14 cellular contexts compared by ENCODE assay signal in genomic region chr6:85685713-85686112, GRCh38. TPM values are rescaled to one million over a fixed set of nuclear protein-coding genes. Genes with fewer than 3 reads are reported as not detected.
A peak's percentile ranks its signal among the peaks of the same experiment; 100 is the strongest.
DNase-seq lines count a peak whose midpoint lies in the region; ATAC-seq, FAIRE-seq and TF ChIP-seq lines count a peak whose summit lies in the region.
"Had no signal": no experiment of that assay in that cellular context is flagged by ENCODE, and none has a peak within 500 bp of the region (broad histone marks: within the 10 kb centered on the region; RNA-seq: fewer than 3 reads in every experiment).

No MANE protein-coding gene starts in this region.

- in situ Hi-C loops in HepG2 (cut with HindIII; ENCODE audit: extremely low pct_ligation_motif_present, low pct_unique_long_range_greater_than_20kb): no loop called here

- no peaks in the 10 kb centered on the region for H3K79me2 ChIP-seq in HepG2 (ENCODE audit: insufficient read depth, low read length)

- H3K4me1 Mint-ChIP-seq in HFFc6 (ENCODE audit: low read depth): no peaks in the 10 kb centered on the region

- H3K4me3 ChIP-seq in GM06990 (replicated peaks; ENCODE audit: low read depth, low read length) (peak overlapping the region; percentile 16; the same call in 1 of the 2 replicates), HepG2 (replicated peaks in 1 of 3; ENCODE audit: insufficient read depth in 1 of 3, low read depth in 2 of 3, low read length in 3 of 3) (no peak overlapping the region), left ventricle myocardium inferior (no peak overlapping the region)
- H3K4me3 ChIP-seq: colonic mucosa had no signal

- H3K27me3 ChIP-seq in GM06990 (replicated peaks; ENCODE audit: control insufficient read depth, insufficient read depth, low read length) (no peaks in the 10 kb centered on the region), HepG2 (ENCODE audit: control insufficient read depth in 1 of 2, insufficient read depth in 2 of 2, low read length in 2 of 2) (no peaks in the 10 kb centered on the region), left ventricle myocardium inferior (ENCODE audit: low read depth) (no peaks in the 10 kb centered on the region)
- H3K27me3 ChIP-seq: colonic mucosa, foreskin keratinocyte, neutrophil had no signal

- H2AFZ ChIP-seq in HepG2 (ENCODE audit: low read length): no peak overlapping the region

- no peaks in the 10 kb centered on the region for H3K4me1 ChIP-seq in HepG2 (ENCODE audit: insufficient read depth, low read length)
- H3K4me1 ChIP-seq in left ventricle myocardium inferior: no peaks in the 10 kb centered on the region
- H3K4me1 ChIP-seq: colonic mucosa, foreskin keratinocyte had no signal

- CTCF ChIA-PET in HepG2 (lab: Yijun Ruan, JAX; ENCODE audit: low intra/inter-chr PET ratio, low total read pairs): no interaction called here

- H3K27me3 Mint-ChIP-seq in HFFc6 (ENCODE audit: insufficient read depth): peaks cover 4% of the 10 kb centered on the region; the same call in 1 of the 2 replicates

- ATAC-seq in GM18907 (IDR thresholded peaks at IDR 0.05; ENCODE audit: unreplicated experiment) (peak; percentile 89), GM21717 (IDR thresholded peaks at IDR 0.05; ENCODE audit: unreplicated experiment) (peak; percentile 94), HG03135 (IDR thresholded peaks at IDR 0.05; ENCODE audit: unreplicated experiment) (peak; percentile 75), HepG2 (no peak)
- ATAC-seq: foreskin keratinocyte, Right ventricle myocardium inferior had no signal

- no peak for FAIRE-seq in HepG2 (lab: Jason Lieb, UNC)

- H3K36me3 ChIP-seq in GM06990 (ENCODE audit: control insufficient read depth, insufficient read depth, low read length): no peaks in the 10 kb centered on the region
- H3K36me3 ChIP-seq in HepG2 (replicated peaks in 1 of 2; ENCODE audit: control insufficient read depth in 1 of 2, insufficient read depth in 2 of 2, low read length in 2 of 2): no peaks in the 10 kb centered on the region
- H3K36me3 ChIP-seq in left ventricle myocardium inferior: no peaks in the 10 kb centered on the region
- H3K36me3 ChIP-seq: colonic mucosa, neutrophil, WERI-Rb-1 had no signal

- H3K27ac ChIP-seq in HepG2 (ENCODE audit: extremely low read length, insufficient read depth, low read length) (no peak overlapping the region), left ventricle myocardium inferior (replicated peaks) (no peak overlapping the region)
- H3K27ac ChIP-seq: colonic mucosa, foreskin keratinocyte, neutrophil, WERI-Rb-1 had no signal

- H3K9ac ChIP-seq in HepG2 (ENCODE audit: insufficient read depth, low read depth, low read length): no peak overlapping the region

- POLR2A ChIA-PET in HepG2 (lab: Yijun Ruan, JAX): no interaction called here

- H3K27ac Mint-ChIP-seq in HFFc6: no peak overlapping the region

- peaks cover 4% of the 10 kb centered on the region; the same call in 1 of the 2 replicates for H3K36me3 Mint-ChIP-seq in HFFc6 (ENCODE audit: low read depth)

- no peak for TF ChIP-seq EP300 in HepG2 (IDR thresholded peaks at IDR 0.05; ENCODE audit: low read depth in 2 of 2, low read length in 2 of 2)
- no peak for TF ChIP-seq EP300 in HepG2 (CRISPR knock-in tag; IDR thresholded peaks at IDR 0.05; ENCODE audit: borderline replicate concordance)

- no TSS peak for BruUV-seq in HepG2 (replicated peaks; lab: Mats Ljungman, UMichigan)

- TF ChIP-seq CTCF in GM06990 (IDR thresholded peaks at IDR 0.05; ENCODE audit: insufficient read depth, low read length, poor library complexity, severe bottlenecking): no peak
- TF ChIP-seq CTCF in HepG2 (CRISPR knock-in tag; IDR thresholded peaks at IDR 0.05): no peak
- no peak for TF ChIP-seq CTCF in left ventricle myocardium inferior (IDR thresholded peaks at IDR 0.05; ENCODE audit: borderline replicate concordance)
- no peak for TF ChIP-seq CTCF in HFFc6 (IDR thresholded peaks at IDR 0.05)

- TF ChIP-seq POLR2A in HepG2 (IDR thresholded peaks at IDR 0.05; ENCODE audit: insufficient read depth in 1 of 2, low read depth in 2 of 2, low read length in 2 of 2): no peak

- no peak overlapping the region for H3K4me3 Mint-ChIP-seq in HFFc6

- H3K9me3 ChIP-seq in HepG2 (ENCODE audit: low read length) (no peaks in the 10 kb centered on the region), left ventricle myocardium inferior (replicated peaks) (no peaks in the 10 kb centered on the region)
- H3K9me3 ChIP-seq: colonic mucosa, neutrophil had no signal

- no peak overlapping the region for H3K4me2 ChIP-seq in HepG2 (ENCODE audit: low read depth, low read length)

- DNase-seq in GM06990 (ENCODE audit: extremely low read depth, insufficient read length): no peak
- no peak for DNase-seq in posterior vena cava (ENCODE audit: low spot score)
- no peak for DNase-seq in HepG2 (ENCODE audit: low spot score)
- DNase-seq in left ventricle myocardium inferior: no peak
- DNase-seq in HFFc6: no peak
- DNase-seq: colonic mucosa, foreskin keratinocyte, NCI-H2081, WERI-Rb-1 had no signal

- no peak for TF ChIP-seq RAD21 in HepG2 (CRISPR knock-in tag; IDR thresholded peaks at IDR 0.05)

- 87% methylated on average over 4 of the region's 4 CpGs for WGBS in HepG2 (ENCODE audit: low lambda C conversion rate)

- intact Hi-C loops in posterior vena cava (cut with DNase I) (no loop called here), HepG2 (cut with micrococcal nuclease; ENCODE audit: unreplicated experiment) (no loop called here), left ventricle myocardium inferior (cut with micrococcal nuclease) (no loop called here)

- H3K9me3 Mint-ChIP-seq in HFFc6: no peaks in the 10 kb centered on the region

- H4K20me1 ChIP-seq in HepG2 (ENCODE audit: insufficient read depth, low read length): no peaks in the 10 kb centered on the region

TF ChIP-seq in HepG2, 621 proteins besides CTCF, POLR2A, EP300 and RAD21 (continues in another document):
- TF ChIP-seq ZNF329 (CRISPR knock-in tag; IDR thresholded peaks at IDR 0.05; ENCODE audit: low read depth): no peak
- no peak for TF ChIP-seq RFX5 (IDR thresholded peaks at IDR 0.05; ENCODE audit: low read depth, low read length)
- no peak for TF ChIP-seq ATF2 (CRISPR knock-in tag; IDR thresholded peaks at IDR 0.05)
- no peak for TF ChIP-seq SMARCE1 (IDR thresholded peaks at IDR 0.05; ENCODE audit: borderline replicate concordance)
- no peak for TF ChIP-seq ZNF841 (CRISPR knock-in tag; IDR thresholded peaks at IDR 0.05; ENCODE audit: borderline replicate concordance)
- no peak for TF ChIP-seq FOXO4 (CRISPR knock-in tag; conservative IDR thresholded peaks at IDR 0.05)
- no peak for TF ChIP-seq REPIN1 (CRISPR knock-in tag; IDR thresholded peaks at IDR 0.05; ENCODE audit: borderline replicate concordance, low read depth)
- TF ChIP-seq ZC3H4 (CRISPR knock-in tag; IDR thresholded peaks at IDR 0.05; ENCODE audit: borderline replicate concordance): no peak
- TF ChIP-seq SPEN (CRISPR knock-in tag; IDR thresholded peaks at IDR 0.05; ENCODE audit: low read depth): no peak
- TF ChIP-seq ARHGAP35 (CRISPR knock-in tag; IDR thresholded peaks at IDR 0.05; ENCODE audit: borderline replicate concordance): no peak

RNA-seq across cellular contexts. Expression of gene SYNCRIP, which starts 43.0 kb away (rescaled TPM):
- total RNA-seq in posterior vena cava (100 to 1,000 TPM; 113 to 147 TPM), HepG2 (2016; rRNA removed; fragmentation: Illumina TruSeq; extraction: Trizol) (112 and 183 TPM in 2 replicates), left ventricle myocardium inferior (61.2 TPM)
- 11.4 and 13.0 TPM in 2 replicates for total RNA-seq in HepG2 (2016; cell fraction: cytosol; rRNA removed; fragmentation: Illumina TruSeq; extraction: Trizol; ENCODE audit: low read depth)
- total RNA-seq in HepG2 (2016; cell fraction: insoluble cytoplasmic fraction; rRNA removed; fragmentation: Illumina TruSeq; extraction: Trizol): 101 and 177 TPM in 2 replicates
- total RNA-seq in HepG2 (2016; cell fraction: membrane; rRNA removed; fragmentation: Illumina TruSeq; extraction: Trizol): 28.5 and 32.6 TPM in 2 replicates
- 112 TPM in 2 replicates for total RNA-seq in HepG2 (2016; cell fraction: nucleus; rRNA removed; fragmentation: Illumina TruSeq; extraction: Trizol)
- polyA plus RNA-seq in HepG2 (2011; rRNA removed): 6.8 and 8.1 TPM in 2 replicates
- polyA plus RNA-seq in HepG2 (2011; cell fraction: cytosol; rRNA removed): 3.2 and 5.2 TPM in 2 replicates
- 6.9 and 7.9 TPM in 2 replicates for polyA plus RNA-seq in HepG2 (2011; cell fraction: nucleus; rRNA removed)
- 41.5 and 63.8 TPM in 2 replicates for polyA plus RNA-seq in HepG2 (2012)
- 5.1 and 5.8 TPM in 2 replicates for polyA plus RNA-seq in HepG2 (2016; cell fraction: cytosol; fragmentation: Illumina TruSeq; extraction: Trizol; ENCODE audit: low read depth)
- polyA plus RNA-seq in HepG2 (2016; cell fraction: insoluble cytoplasmic fraction; fragmentation: Illumina TruSeq; extraction: Trizol; ENCODE audit: low read depth): 185 and 186 TPM in 2 replicates
- polyA plus RNA-seq in HepG2 (2016; cell fraction: membrane; fragmentation: Illumina TruSeq; extraction: Trizol; ENCODE audit: low read depth): 12.7 and 15.0 TPM in 2 replicates
- 74.1 and 83.2 TPM in 2 replicates for polyA plus RNA-seq in HepG2 (2016; cell fraction: nucleus; fragmentation: Illumina TruSeq; extraction: Trizol; ENCODE audit: insufficient read depth, low read depth)
- polyA minus RNA-seq in HepG2 (2011; rRNA and poly(A)+ RNA removed; ENCODE audit: low replicate concordance): 7.5 and 23.4 TPM in 2 replicates
- 13.1 and 17.5 TPM in 2 replicates for polyA minus RNA-seq in HepG2 (2011; cell fraction: cytosol; rRNA and poly(A)+ RNA removed)
- 70.1 and 89.5 TPM in 2 replicates for polyA minus RNA-seq in HepG2 (2011; cell fraction: nucleus; rRNA and poly(A)+ RNA removed)
- total RNA-seq in HFFc6 (2021; fragmentation: NEBNext Ultra II Directional; extraction: Animal tissue kit (Norgen Biotek cat#: 25700)): 100 to 1,000 TPM; 122 to 139 (median 133) TPM
